1 cellular context compared by ENCODE assay signal in the genomic region with DNA sequence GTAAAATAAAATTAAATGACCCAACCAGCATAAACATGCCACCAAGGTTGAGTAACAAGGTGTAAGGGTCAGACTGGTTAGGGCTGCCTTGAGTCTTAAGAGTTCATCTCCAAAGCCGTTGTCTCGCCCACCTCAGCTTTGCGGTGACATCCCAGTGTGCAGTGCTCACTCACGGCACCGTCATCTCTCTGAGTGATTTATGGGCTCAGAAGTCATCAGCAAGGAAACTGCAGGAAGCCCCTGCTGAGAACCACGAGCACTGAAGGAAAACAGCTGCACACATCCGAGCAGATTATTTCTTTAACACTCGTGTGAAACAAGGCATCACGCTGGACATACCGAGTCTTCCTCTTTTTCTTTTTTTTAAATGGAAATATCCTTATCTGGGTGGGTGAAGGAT.
TF ChIP-seq lines count a peak whose summit lies in the region.

No MANE protein-coding gene starts in this region.

TF ChIP-seq in SK-N-SH, 30 proteins besides CTCF, POLR2A, EP300 and RAD21 (continued from another document):
- TF ChIP-seq, protein P1, sequence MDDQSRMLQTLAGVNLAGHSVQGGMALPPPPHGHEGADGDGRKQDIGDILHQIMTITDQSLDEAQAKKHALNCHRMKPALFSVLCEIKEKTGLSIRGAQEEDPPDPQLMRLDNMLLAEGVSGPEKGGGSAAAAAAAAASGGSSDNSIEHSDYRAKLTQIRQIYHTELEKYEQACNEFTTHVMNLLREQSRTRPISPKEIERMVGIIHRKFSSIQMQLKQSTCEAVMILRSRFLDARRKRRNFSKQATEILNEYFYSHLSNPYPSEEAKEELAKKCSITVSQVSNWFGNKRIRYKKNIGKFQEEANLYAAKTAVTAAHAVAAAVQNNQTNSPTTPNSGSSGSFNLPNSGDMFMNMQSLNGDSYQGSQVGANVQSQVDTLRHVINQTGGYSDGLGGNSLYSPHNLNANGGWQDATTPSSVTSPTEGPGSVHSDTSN (IDR thresholded peaks at IDR 0.05): no peak
- no peak for TF ChIP-seq FOXJ3 (CRISPR knock-in tag; IDR thresholded peaks at IDR 0.05)
- no peak for TF ChIP-seq TCF12 (IDR thresholded peaks at IDR 0.05)
- no peak for TF ChIP-seq TAF1 (IDR thresholded peaks at IDR 0.05; ENCODE audit: borderline replicate concordance, low read depth, low read length)
- no peak for TF ChIP-seq RXRA (IDR thresholded peaks at IDR 0.05; ENCODE audit: borderline replicate concordance, low read depth)
- TF ChIP-seq TEAD4 (IDR thresholded peaks at IDR 0.05; ENCODE audit: borderline replicate concordance, insufficient read depth): no peak
- TF ChIP-seq POLR2AphosphoS5 (IDR thresholded peaks at IDR 0.05; ENCODE audit: low read depth, low read length): no peak
- TF ChIP-seq YY1 (IDR thresholded peaks at IDR 0.05; ENCODE audit: low read depth): no peak
- no peak for TF ChIP-seq GABPA (IDR thresholded peaks at IDR 0.05; ENCODE audit: low read depth)
- no peak for TF ChIP-seq ELF1 (IDR thresholded peaks at IDR 0.05)
- TF ChIP-seq MEF2A (IDR thresholded peaks at IDR 0.05; ENCODE audit: borderline replicate concordance, low read depth): no peak
- TF ChIP-seq, protein P2, sequence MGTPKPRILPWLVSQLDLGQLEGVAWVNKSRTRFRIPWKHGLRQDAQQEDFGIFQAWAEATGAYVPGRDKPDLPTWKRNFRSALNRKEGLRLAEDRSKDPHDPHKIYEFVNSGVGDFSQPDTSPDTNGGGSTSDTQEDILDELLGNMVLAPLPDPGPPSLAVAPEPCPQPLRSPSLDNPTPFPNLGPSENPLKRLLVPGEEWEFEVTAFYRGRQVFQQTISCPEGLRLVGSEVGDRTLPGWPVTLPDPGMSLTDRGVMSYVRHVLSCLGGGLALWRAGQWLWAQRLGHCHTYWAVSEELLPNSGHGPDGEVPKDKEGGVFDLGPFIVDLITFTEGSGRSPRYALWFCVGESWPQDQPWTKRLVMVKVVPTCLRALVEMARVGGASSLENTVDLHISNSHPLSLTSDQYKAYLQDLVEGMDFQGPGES (IDR thresholded peaks at IDR 0.05; ENCODE audit: low read depth, low read length): no peak
